9 cellular contexts compared by ENCODE assay signal in genomic region chr1:27689423-27690173, GRCh38. TPM values are rescaled to one million over a fixed set of nuclear protein-coding genes. Genes with fewer than 3 reads are reported as not detected.
DNase-seq lines count a peak whose midpoint lies in the region; ATAC-seq and TF ChIP-seq lines count a peak whose summit lies in the region.
"Had no signal": no experiment of that assay in that cellular context is flagged by ENCODE, and none has a peak within 500 bp of the region (broad histone marks: within the 10 kb centered on the region; RNA-seq: fewer than 3 reads in every experiment).

No MANE protein-coding gene starts in this region.

- H3K4me1 Mint-ChIP-seq in WTC11: peaks cover 24% of the 10 kb centered on the region

- peak; percentile 61 for ATAC-seq in GM21717 (IDR thresholded peaks at IDR 0.05; ENCODE audit: unreplicated experiment)
- ATAC-seq in WTC11: no peak

- POLR2A ChIA-PET in WTC11 (lab: Charles Lee): no interaction called here

- peak overlapping the region; percentile 2; the same call in 1 of the 2 replicates for H3K27ac Mint-ChIP-seq in WTC11

- DNase-seq in GM04504 (ENCODE audit: low read depth) (peak; percentile 33), WTC11 (ENCODE audit: low spot score) (no peak), kidney tubule cell (ENCODE audit: low spot score) (peak; percentile 37), caudate nucleus (lab: John Stamatoyannopoulos, UW) (no peak), C1 segment of cervical spinal cord (lab: John Stamatoyannopoulos, UW) (no peak), inferior parietal cortex (ENCODE audit: extremely low spot score) (no peak)
- no peak for DNase-seq in stimulated activated CD4-positive, alpha-beta T cell treated with anti-CD3 and anti-CD28 coated beads, Interleukin-2, amount 100 ng/mL, for 24 hours
- DNase-seq: activated CD4-positive, alpha-beta T cell treated with anti-CD3 and anti-CD28 coated beads for 4 hours had no signal

- H3K27me3 Mint-ChIP-seq in WTC11 (ENCODE audit: low read depth): peaks cover 3% of the 10 kb centered on the region; the same call in 1 of the 2 replicates

- no peak overlapping the region for H3K27ac ChIP-seq in caudate nucleus (ENCODE audit: low read depth, low read length)

- CTCF ChIA-PET in WTC11 (lab: Charles Lee): interaction anchor here (1.0 to 4.0 kb wide), 4 partner anchors 20 to 73 kb away, joined by 3 to 24 read pairs (median 5); partner anchors contain the start of gene FAM76A

- H3K4me3 Mint-ChIP-seq in WTC11: no peak overlapping the region

- peaks cover 14% of the 10 kb centered on the region for H3K36me3 Mint-ChIP-seq in WTC11

- TF ChIP-seq CTCF in WTC11 (IDR thresholded peaks at IDR 0.05): no peak

- H3K9me3 Mint-ChIP-seq in WTC11: peaks cover 31% of the 10 kb centered on the region

TF ChIP-seq in WTC11, 78 proteins besides CTCF, POLR2A, EP300 and RAD21:
- no peak for TF ChIP-seq GABPB1 (CRISPR knock-in tag; IDR thresholded peaks at IDR 0.05)
- no peak for TF ChIP-seq CREM (CRISPR knock-in tag; IDR thresholded peaks at IDR 0.05)
- TF ChIP-seq, protein P1, sequence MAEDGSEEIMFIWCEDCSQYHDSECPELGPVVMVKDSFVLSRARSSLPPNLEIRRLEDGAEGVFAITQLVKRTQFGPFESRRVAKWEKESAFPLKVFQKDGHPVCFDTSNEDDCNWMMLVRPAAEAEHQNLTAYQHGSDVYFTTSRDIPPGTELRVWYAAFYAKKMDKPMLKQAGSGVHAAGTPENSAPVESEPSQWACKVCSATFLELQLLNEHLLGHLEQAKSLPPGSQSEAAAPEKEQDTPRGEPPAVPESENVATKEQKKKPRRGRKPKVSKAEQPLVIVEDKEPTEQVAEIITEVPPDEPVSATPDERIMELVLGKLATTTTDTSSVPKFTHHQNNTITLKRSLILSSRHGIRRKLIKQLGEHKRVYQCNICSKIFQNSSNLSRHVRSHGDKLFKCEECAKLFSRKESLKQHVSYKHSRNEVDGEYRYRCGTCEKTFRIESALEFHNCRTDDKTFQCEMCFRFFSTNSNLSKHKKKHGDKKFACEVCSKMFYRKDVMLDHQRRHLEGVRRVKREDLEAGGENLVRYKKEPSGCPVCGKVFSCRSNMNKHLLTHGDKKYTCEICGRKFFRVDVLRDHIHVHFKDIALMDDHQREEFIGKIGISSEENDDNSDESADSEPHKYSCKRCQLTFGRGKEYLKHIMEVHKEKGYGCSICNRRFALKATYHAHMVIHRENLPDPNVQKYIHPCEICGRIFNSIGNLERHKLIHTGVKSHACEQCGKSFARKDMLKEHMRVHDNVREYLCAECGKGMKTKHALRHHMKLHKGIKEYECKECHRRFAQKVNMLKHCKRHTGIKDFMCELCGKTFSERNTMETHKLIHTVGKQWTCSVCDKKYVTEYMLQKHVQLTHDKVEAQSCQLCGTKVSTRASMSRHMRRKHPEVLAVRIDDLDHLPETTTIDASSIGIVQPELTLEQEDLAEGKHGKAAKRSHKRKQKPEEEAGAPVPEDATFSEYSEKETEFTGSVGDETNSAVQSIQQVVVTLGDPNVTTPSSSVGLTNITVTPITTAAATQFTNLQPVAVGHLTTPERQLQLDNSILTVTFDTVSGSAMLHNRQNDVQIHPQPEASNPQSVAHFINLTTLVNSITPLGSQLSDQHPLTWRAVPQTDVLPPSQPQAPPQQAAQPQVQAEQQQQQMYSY (CRISPR knock-in tag; IDR thresholded peaks at IDR 0.05): no peak
- TF ChIP-seq, protein P2, sequence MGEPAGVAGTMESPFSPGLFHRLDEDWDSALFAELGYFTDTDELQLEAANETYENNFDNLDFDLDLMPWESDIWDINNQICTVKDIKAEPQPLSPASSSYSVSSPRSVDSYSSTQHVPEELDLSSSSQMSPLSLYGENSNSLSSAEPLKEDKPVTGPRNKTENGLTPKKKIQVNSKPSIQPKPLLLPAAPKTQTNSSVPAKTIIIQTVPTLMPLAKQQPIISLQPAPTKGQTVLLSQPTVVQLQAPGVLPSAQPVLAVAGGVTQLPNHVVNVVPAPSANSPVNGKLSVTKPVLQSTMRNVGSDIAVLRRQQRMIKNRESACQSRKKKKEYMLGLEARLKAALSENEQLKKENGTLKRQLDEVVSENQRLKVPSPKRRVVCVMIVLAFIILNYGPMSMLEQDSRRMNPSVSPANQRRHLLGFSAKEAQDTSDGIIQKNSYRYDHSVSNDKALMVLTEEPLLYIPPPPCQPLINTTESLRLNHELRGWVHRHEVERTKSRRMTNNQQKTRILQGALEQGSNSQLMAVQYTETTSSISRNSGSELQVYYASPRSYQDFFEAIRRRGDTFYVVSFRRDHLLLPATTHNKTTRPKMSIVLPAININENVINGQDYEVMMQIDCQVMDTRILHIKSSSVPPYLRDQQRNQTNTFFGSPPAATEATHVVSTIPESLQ (CRISPR knock-in tag; IDR thresholded peaks at IDR 0.05): no peak
- TF ChIP-seq SMAD4 (CRISPR knock-in tag; IDR thresholded peaks at IDR 0.05): no peak
- TF ChIP-seq NFE2L1 (CRISPR knock-in tag; IDR thresholded peaks at IDR 0.05): no peak
- no peak for TF ChIP-seq ZNF396 (CRISPR knock-in tag; IDR thresholded peaks at IDR 0.05; ENCODE audit: borderline replicate concordance)
- TF ChIP-seq USF1 (CRISPR knock-in tag; IDR thresholded peaks at IDR 0.05): no peak
- TF ChIP-seq IRF2 (CRISPR knock-in tag; IDR thresholded peaks at IDR 0.05; ENCODE audit: borderline replicate concordance, low read depth): no peak
- TF ChIP-seq, protein P3, sequence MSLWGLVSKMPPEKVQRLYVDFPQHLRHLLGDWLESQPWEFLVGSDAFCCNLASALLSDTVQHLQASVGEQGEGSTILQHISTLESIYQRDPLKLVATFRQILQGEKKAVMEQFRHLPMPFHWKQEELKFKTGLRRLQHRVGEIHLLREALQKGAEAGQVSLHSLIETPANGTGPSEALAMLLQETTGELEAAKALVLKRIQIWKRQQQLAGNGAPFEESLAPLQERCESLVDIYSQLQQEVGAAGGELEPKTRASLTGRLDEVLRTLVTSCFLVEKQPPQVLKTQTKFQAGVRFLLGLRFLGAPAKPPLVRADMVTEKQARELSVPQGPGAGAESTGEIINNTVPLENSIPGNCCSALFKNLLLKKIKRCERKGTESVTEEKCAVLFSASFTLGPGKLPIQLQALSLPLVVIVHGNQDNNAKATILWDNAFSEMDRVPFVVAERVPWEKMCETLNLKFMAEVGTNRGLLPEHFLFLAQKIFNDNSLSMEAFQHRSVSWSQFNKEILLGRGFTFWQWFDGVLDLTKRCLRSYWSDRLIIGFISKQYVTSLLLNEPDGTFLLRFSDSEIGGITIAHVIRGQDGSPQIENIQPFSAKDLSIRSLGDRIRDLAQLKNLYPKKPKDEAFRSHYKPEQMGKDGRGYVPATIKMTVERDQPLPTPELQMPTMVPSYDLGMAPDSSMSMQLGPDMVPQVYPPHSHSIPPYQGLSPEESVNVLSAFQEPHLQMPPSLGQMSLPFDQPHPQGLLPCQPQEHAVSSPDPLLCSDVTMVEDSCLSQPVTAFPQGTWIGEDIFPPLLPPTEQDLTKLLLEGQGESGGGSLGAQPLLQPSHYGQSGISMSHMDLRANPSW (CRISPR knock-in tag; conservative IDR thresholded peaks at IDR 0.05; ENCODE audit: low read depth): no peak
- TF ChIP-seq ZNF671 (CRISPR knock-in tag; IDR thresholded peaks at IDR 0.05): no peak
- TF ChIP-seq ESRRA (CRISPR knock-in tag; IDR thresholded peaks at IDR 0.05; ENCODE audit: borderline replicate concordance): no peak
- no peak for TF ChIP-seq CREB1 (CRISPR knock-in tag; IDR thresholded peaks at IDR 0.05)
- TF ChIP-seq, protein P4, sequence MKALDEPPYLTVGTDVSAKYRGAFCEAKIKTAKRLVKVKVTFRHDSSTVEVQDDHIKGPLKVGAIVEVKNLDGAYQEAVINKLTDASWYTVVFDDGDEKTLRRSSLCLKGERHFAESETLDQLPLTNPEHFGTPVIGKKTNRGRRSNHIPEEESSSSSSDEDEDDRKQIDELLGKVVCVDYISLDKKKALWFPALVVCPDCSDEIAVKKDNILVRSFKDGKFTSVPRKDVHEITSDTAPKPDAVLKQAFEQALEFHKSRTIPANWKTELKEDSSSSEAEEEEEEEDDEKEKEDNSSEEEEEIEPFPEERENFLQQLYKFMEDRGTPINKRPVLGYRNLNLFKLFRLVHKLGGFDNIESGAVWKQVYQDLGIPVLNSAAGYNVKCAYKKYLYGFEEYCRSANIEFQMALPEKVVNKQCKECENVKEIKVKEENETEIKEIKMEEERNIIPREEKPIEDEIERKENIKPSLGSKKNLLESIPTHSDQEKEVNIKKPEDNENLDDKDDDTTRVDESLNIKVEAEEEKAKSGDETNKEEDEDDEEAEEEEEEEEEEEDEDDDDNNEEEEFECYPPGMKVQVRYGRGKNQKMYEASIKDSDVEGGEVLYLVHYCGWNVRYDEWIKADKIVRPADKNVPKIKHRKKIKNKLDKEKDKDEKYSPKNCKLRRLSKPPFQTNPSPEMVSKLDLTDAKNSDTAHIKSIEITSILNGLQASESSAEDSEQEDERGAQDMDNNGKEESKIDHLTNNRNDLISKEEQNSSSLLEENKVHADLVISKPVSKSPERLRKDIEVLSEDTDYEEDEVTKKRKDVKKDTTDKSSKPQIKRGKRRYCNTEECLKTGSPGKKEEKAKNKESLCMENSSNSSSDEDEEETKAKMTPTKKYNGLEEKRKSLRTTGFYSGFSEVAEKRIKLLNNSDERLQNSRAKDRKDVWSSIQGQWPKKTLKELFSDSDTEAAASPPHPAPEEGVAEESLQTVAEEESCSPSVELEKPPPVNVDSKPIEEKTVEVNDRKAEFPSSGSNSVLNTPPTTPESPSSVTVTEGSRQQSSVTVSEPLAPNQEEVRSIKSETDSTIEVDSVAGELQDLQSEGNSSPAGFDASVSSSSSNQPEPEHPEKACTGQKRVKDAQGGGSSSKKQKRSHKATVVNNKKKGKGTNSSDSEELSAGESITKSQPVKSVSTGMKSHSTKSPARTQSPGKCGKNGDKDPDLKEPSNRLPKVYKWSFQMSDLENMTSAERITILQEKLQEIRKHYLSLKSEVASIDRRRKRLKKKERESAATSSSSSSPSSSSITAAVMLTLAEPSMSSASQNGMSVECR (CRISPR knock-in tag; IDR thresholded peaks at IDR 0.05; ENCODE audit: borderline replicate concordance): no peak
- TF ChIP-seq ZBTB21 (CRISPR knock-in tag; IDR thresholded peaks at IDR 0.05; ENCODE audit: borderline replicate concordance): no peak
- TF ChIP-seq SP1 (CRISPR knock-in tag; conservative IDR thresholded peaks at IDR 0.05): no peak

RNA-seq across cellular contexts. Expression of gene IFI6, which starts 17.6 kb away (rescaled TPM):
- 4.5 to 9.4 TPM (median 6.4 TPM) in 3 replicates for total RNA-seq in WTC11 (2021)

RNA-seq across cellular contexts. Expression of gene FAM76A, which starts 36.2 kb away (rescaled TPM):
- total RNA-seq in WTC11 (2021): 12.5 to 14.5 TPM (median 12.8 TPM) in 3 replicates

RNA-seq across cellular contexts. Expression of gene FGR, which starts 54.6 kb away (rescaled TPM):
- total RNA-seq in WTC11 (2021): 0.30 to 0.77 TPM (median 0.46 TPM) in 3 replicates

Comparison
In these comparisons a context has a peak if more than half of its experiments do, and no peak if none do; other contexts are left out.
1. DNase-seq: peak in GM04504 (single experiment) and kidney tubule cell (single experiment); none in WTC11 (single experiment), caudate nucleus (0 of 61), C1 segment of cervical spinal cord (0 of 14), inferior parietal cortex (single experiment) and stimulated activated CD4-positive, alpha-beta T cell treated with anti-CD3 and anti-CD28 coated beads, Interleukin-2, amount 100 ng/mL, for 24 hours (0 of 2).